Comparison of ENCODE assay signal across 15 cellular contexts in genomic region chr15:50380089-50380488, GRCh38. TPM values are rescaled to one million over a fixed set of nuclear protein-coding genes. Genes with fewer than 3 reads are reported as not detected.
DNase-seq lines count a peak whose midpoint lies in the region; ATAC-seq, FAIRE-seq and TF ChIP-seq lines count a peak whose summit lies in the region.
"Had no signal": no experiment of that assay in that cellular context is flagged by ENCODE, and none has a peak within 500 bp of the region (broad histone marks: within the 10 kb centered on the region; RNA-seq: fewer than 3 reads in every experiment).

No MANE protein-coding gene starts in this region.

- no peak for TF ChIP-seq RAD21 in IMR-90 (IDR thresholded peaks at IDR 0.05; ENCODE audit: low read length)

- H3K27me3 ChIP-seq in IMR-90 (ENCODE audit: control insufficient read depth, insufficient read depth, low read length) (no peaks in the 10 kb centered on the region), HAP-1 (ENCODE audit: low read depth) (0 out of 2 replicates have a peak, but pooled peaks cover 2% of the 10 kb centered on the region)
- H3K27me3 ChIP-seq: BE2C, SJCRH30 had no signal

- H3K9me3 ChIP-seq in IMR-90 (ENCODE audit: control insufficient read depth, insufficient read depth, low read length) (no peaks in the 10 kb centered on the region), HAP-1 (no peaks in the 10 kb centered on the region)
- H3K9me3 ChIP-seq: BE2C, SJCRH30 had no signal

- no peak overlapping the region for H2BK15ac ChIP-seq in IMR-90 (ENCODE audit: low read depth, low read length)

- no peak for FAIRE-seq in GM12891 (lab: Jason Lieb, UNC)

- no peak overlapping the region for H2BK5ac ChIP-seq in IMR-90 (ENCODE audit: low read depth, low read length, poor library complexity, severe bottlenecking)

- dilution Hi-C loops in IMR-90 (cut with HindIII; ENCODE audit: low sequenced_read_pairs, unreplicated experiment), result no loop called here

- no peak overlapping the region for H2BK120ac ChIP-seq in IMR-90 (ENCODE audit: low read depth, low read length)

- no peak overlapping the region for H4K91ac ChIP-seq in IMR-90 (ENCODE audit: insufficient read depth, low read depth, low read length)

- H3K4me1 ChIP-seq in IMR-90 (ENCODE audit: control insufficient read depth, insufficient read depth, low read length), result no peaks in the 10 kb centered on the region
- peaks cover 4% of the 10 kb centered on the region for H3K4me1 ChIP-seq in HAP-1
- H3K4me1 ChIP-seq: BE2C, SJCRH30 had no signal

- H3K14ac ChIP-seq in IMR-90 (replicated peaks; ENCODE audit: low read depth, low read length), result no peak overlapping the region

- no peak overlapping the region for H3K27ac ChIP-seq in IMR-90 (ENCODE audit: insufficient read depth, low read length)
- H3K27ac ChIP-seq: SJCRH30 had no signal

- WGBS in IMR-90 (ENCODE audit: extremely low coverage in 2 of 2, insufficient read length in 1 of 2), 2 experiments, result no CpG with 5 or more reads among the region's 1 CpG

- TF ChIP-seq CTCF in IMR-90 (conservative IDR thresholded peaks at IDR 0.05; ENCODE audit: low read depth, low read length) (no peak), astrocyte of the spinal cord (IDR thresholded peaks at IDR 0.05; ENCODE audit: low read depth, low read length) (no peak), fibroblast of pulmonary artery (IDR thresholded peaks at IDR 0.05; ENCODE audit: low read length, missing control alignments) (no peak)

- H3K9ac ChIP-seq in IMR-90 (ENCODE audit: low read depth, low read length), result no peak overlapping the region

- H4K5ac ChIP-seq in IMR-90 (ENCODE audit: low read depth, low read length), result no peak overlapping the region

- no peak for TF ChIP-seq POLR2A in IMR-90 (IDR thresholded peaks at IDR 0.05; ENCODE audit: low read depth, low read length)
- TF ChIP-seq POLR2A in GM12891 (IDR thresholded peaks at IDR 0.05; ENCODE audit: low read depth, low read length), result no peak

- DNase-seq in IMR-90 (peak; percentile 36), astrocyte of the spinal cord (ENCODE audit: low read depth, low spot score) (peak; percentile 18), fibroblast of pulmonary artery (ENCODE audit: low read depth) (peak; percentile 38), NCI-H1105 treated with DMSO at 0.1 percent for 48 hours (lab: John Stamatoyannopoulos, UW) (no peak), HAP-1 (ENCODE audit: low spot score in 2 of 2) (no peak), GM12891 (ENCODE audit: insufficient read length, low spot score) (no peak)
- DNase-seq in activated T-cell treated with anti-CD3 and anti-CD28 coated beads, Interleukin-2, amount 50 U/mL, for 48 hours, result no peak
- DNase-seq: BE2C; CD4-positive, alpha-beta T cell; NCI-H1417; NCI-H1930; NCI-H2171 treated with DMSO at 0.1 percent for 48 hours; NCI-H510A; NCI-H774; SJCRH30 had no signal

- H2AK5ac ChIP-seq in IMR-90 (ENCODE audit: low read depth, low read length), result no peak overlapping the region

- no peak overlapping the region for H3K4me2 ChIP-seq in IMR-90 (ENCODE audit: low read depth, low read length)

- no peaks in the 10 kb centered on the region for H3K79me1 ChIP-seq in IMR-90 (ENCODE audit: low read depth in 1 of 2, low read length in 2 of 2)

- in situ Hi-C loops in IMR-90 (cut with MboI; ENCODE audit: low sequenced_read_pairs), result no loop called here
- in situ Hi-C loops in astrocyte of the spinal cord (cut with HindIII; ENCODE audit: low sequenced_read_pairs), result no loop called here
- in situ Hi-C loops in HAP-1 (cut with MboI; ENCODE audit: low sequenced_read_pairs), result no loop called here

- intact Hi-C loops in IMR-90 (cut with micrococcal nuclease), result no loop called here

- CTCF ChIA-PET in IMR-90 (lab: Yijun Ruan, JAX), result no interaction called here

- no peak overlapping the region for H3K18ac ChIP-seq in IMR-90 (ENCODE audit: low read depth, low read length)

- no peak overlapping the region for H2AK9ac ChIP-seq in IMR-90 (replicated peaks; ENCODE audit: low read depth, low read length, poor library complexity)

- no peak overlapping the region for H2BK20ac ChIP-seq in IMR-90 (ENCODE audit: low read depth, low read length)

- POLR2A ChIA-PET in IMR-90 (lab: Charles Lee; ENCODE audit: unreplicated experiment), result no interaction called here

- no peak overlapping the region for H3K4me3 ChIP-seq in IMR-90 (ENCODE audit: insufficient read depth, low read depth, low read length)
- no peak overlapping the region for H3K4me3 ChIP-seq in astrocyte of the spinal cord (ENCODE audit: low read depth, low read length)
- no peak overlapping the region for H3K4me3 ChIP-seq in fibroblast of pulmonary artery (replicated peaks; ENCODE audit: low read depth, low read length)
- no peak overlapping the region for H3K4me3 ChIP-seq in HAP-1
- H3K4me3 ChIP-seq: SJCRH30 had no signal

- H2AFZ ChIP-seq in IMR-90 (replicated peaks; ENCODE audit: low read length, poor library complexity), result no peak overlapping the region

- H4K8ac ChIP-seq in IMR-90 (ENCODE audit: low read depth in 2 of 2, low read length in 2 of 2), result no peak overlapping the region

- BruUV-seq in IMR-90 (replicated peaks; lab: Mats Ljungman, UMichigan), result no TSS peak

- H4K20me1 ChIP-seq in IMR-90 (ENCODE audit: insufficient read depth, low read length), result no peaks in the 10 kb centered on the region

- H3K36me3 ChIP-seq in IMR-90 (ENCODE audit: control insufficient read depth, insufficient read depth, low read length) (no peaks in the 10 kb centered on the region), HAP-1 (replicated peaks) (no peaks in the 10 kb centered on the region)
- H3K36me3 ChIP-seq: BE2C, SJCRH30 had no signal

- no peaks in the 10 kb centered on the region for H3K9me1 ChIP-seq in IMR-90 (ENCODE audit: insufficient read depth, low read length)

- H3K23ac ChIP-seq in IMR-90 (ENCODE audit: low read depth, low read length), result no peak overlapping the region

- no peak overlapping the region for H3K4ac ChIP-seq in IMR-90 (ENCODE audit: low read depth, low read length)

- peak; percentile 27; the same call in 1 of the 2 replicates for ATAC-seq in IMR-90 (ENCODE audit: low read depth)

- H3K56ac ChIP-seq in IMR-90 (ENCODE audit: extremely low read depth, insufficient read depth, low read length), result no peak overlapping the region

TF ChIP-seq in IMR-90, 13 proteins besides CTCF, POLR2A, EP300 and RAD21:
- TF ChIP-seq RFX5 (IDR thresholded peaks at IDR 0.05; ENCODE audit: low read depth, low read length) (no peak), MXI1 (IDR thresholded peaks at IDR 0.05; ENCODE audit: borderline replicate concordance, low read depth, low read length) (no peak), RCOR1 (IDR thresholded peaks at IDR 0.05; ENCODE audit: insufficient replicate concordance, low read length) (no peak), CHD1 (IDR thresholded peaks at IDR 0.05; ENCODE audit: low read depth, low read length) (no peak), NFE2L2 (IDR thresholded peaks at IDR 0.05; ENCODE audit: low read depth, low read length) (peak; percentile 86), MAFK (IDR thresholded peaks at IDR 0.05; ENCODE audit: low read depth, low read length) (peak; percentile 25; the same call in 1 of the 2 replicates), BHLHE40 (IDR thresholded peaks at IDR 0.05; ENCODE audit: low read depth, low read length) (no peak)

TF ChIP-seq in GM12891, 5 proteins besides CTCF, POLR2A, EP300 and RAD21:
- TF ChIP-seq TAF1 (IDR thresholded peaks at IDR 0.05; ENCODE audit: low read depth, low read length) (no peak), PAX5 (IDR thresholded peaks at IDR 0.05; ENCODE audit: insufficient read depth, low read length, severe bottlenecking) (no peak), POLR2AphosphoS5 (IDR thresholded peaks at IDR 0.05; ENCODE audit: low read depth, low read length) (no peak), POU2F2 (IDR thresholded peaks at IDR 0.05; ENCODE audit: low read depth, low read length) (no peak), SPI1 (IDR thresholded peaks at IDR 0.05; ENCODE audit: low read depth, low read length) (no peak)

RNA-seq across cellular contexts. Expression of gene GABPB1, which starts 25.1 kb away (rescaled TPM):
- 76.4 and 89.3 TPM in 2 replicates for total RNA-seq in IMR-90 (2012; rRNA removed)
- polyA plus RNA-seq in IMR-90 (2012; rRNA removed), result 23.4 and 26.3 TPM in 2 replicates
- polyA plus RNA-seq in IMR-90 (2012; cell fraction: cytosol; rRNA removed), result 13.2 and 13.8 TPM in 2 replicates
- 9.3 and 17.9 TPM in 2 replicates for polyA plus RNA-seq in IMR-90 (2012; cell fraction: nucleus; rRNA removed; ENCODE audit: low replicate concordance)
- 15.4 TPM for polyA plus RNA-seq in GM12891 (2012; ENCODE audit: low read depth, missing spikeins)

RNA-seq across cellular contexts. Expression of gene USP8, which starts 44.1 kb away (rescaled TPM):
- 52.2 and 61.7 TPM in 2 replicates for total RNA-seq in IMR-90 (2012; rRNA removed)
- 18.9 and 25.4 TPM in 2 replicates for polyA plus RNA-seq in IMR-90 (2012; rRNA removed)
- polyA plus RNA-seq in IMR-90 (2012; cell fraction: cytosol; rRNA removed), result 5.2 and 8.5 TPM in 2 replicates
- polyA plus RNA-seq in IMR-90 (2012; cell fraction: nucleus; rRNA removed; ENCODE audit: low replicate concordance), result 4.3 and 30.3 TPM in 2 replicates
- polyA plus RNA-seq in GM12891 (2012; ENCODE audit: low read depth, missing spikeins), result 17.6 TPM

Comparison
In these comparisons a context has a peak if more than half of its experiments do, and no peak if none do; other contexts are left out.
1. DNase-seq: peak in IMR-90 (single experiment), astrocyte of the spinal cord (single experiment) and fibroblast of pulmonary artery (single experiment); none in NCI-H1105 treated with DMSO at 0.1 percent for 48 hours (single experiment), HAP-1 (0 of 2), GM12891 (single experiment) and activated T-cell treated with anti-CD3 and anti-CD28 coated beads, Interleukin-2, amount 50 U/mL, for 48 hours (0 of 2).